In the genomic region with DNA sequence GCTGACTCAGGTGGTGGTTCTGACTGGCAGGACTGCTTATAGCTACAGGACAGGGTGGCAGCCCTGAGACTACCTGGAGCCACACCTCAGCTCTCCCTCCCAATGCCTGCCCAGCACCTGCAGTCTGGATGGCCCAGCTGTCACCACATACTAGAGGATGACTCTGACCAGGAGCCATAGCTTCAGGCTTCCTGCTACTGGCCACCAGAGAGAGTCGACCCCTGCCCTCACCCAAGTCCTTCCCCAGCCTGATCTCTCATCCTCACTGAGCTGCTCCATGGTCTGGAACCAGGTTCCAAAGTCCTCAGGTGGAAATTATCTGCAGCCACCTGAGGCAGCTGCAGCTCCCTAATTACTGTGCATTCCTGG, we compare ENCODE assay signal across 5 cellular contexts.
"Had no signal": no experiment of that assay in that cellular context is flagged by ENCODE, and none has a peak within 500 bp of the region (broad histone marks: within the 10 kb centered on the region; RNA-seq: fewer than 3 reads in every experiment).

No MANE protein-coding gene starts in this region.

- H3K27me3 ChIP-seq: brain microvascular endothelial cell, right atrium auricular region had no signal

- DNase-seq: mammary epithelial cell had no signal

- H3K4me3 ChIP-seq: right atrium auricular region, tibial artery had no signal

- H3K36me3 ChIP-seq: brain microvascular endothelial cell, right atrium auricular region, tibial artery had no signal

- H3K27ac ChIP-seq: brain microvascular endothelial cell, foreskin keratinocyte, right atrium auricular region, tibial artery had no signal

- H3K9me3 ChIP-seq: right atrium auricular region, tibial artery had no signal

- H3K4me1 ChIP-seq: foreskin keratinocyte, tibial artery had no signal
